Comparison of ENCODE assay signal across 12 cellular contexts in the genomic region with DNA sequence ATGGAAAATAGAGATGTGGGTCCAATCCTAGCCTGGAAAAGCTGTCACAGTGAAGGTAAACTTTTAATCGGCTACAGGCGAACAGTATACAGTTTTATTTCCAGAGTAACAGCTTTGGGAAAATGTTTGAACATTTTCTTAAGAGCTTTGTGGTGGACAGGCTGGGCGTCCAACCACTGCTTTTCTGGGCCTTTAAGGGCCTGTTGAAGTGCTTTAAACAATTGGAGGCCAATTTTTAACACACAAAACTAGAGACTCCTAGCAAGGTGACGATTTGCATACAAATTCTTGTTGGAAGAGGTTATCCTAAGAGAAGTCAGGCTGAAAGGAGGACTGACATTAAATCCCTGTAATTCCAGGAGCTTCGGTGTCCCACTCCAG. TPM values are rescaled to one million over a fixed set of nuclear protein-coding genes. Genes with fewer than 3 reads are reported as not detected.
A peak's percentile ranks its signal among the peaks of the same experiment; 100 is the strongest.
DNase-seq lines count a peak whose midpoint lies in the region; ATAC-seq and TF ChIP-seq lines count a peak whose summit lies in the region.
"Had no signal": no experiment of that assay in that cellular context is flagged by ENCODE, and none has a peak within 500 bp of the region (broad histone marks: within the 10 kb centered on the region; RNA-seq: fewer than 3 reads in every experiment).

No MANE protein-coding gene starts in this region.

- H3K14ac ChIP-seq in H9 (ENCODE audit: insufficient read depth, low read length) (peak overlapping the region; percentile 98), neuronal stem cell (ENCODE audit: low read length) (no peak overlapping the region)

- POLR2A ChIA-PET in WTC11 (lab: Charles Lee), result interaction anchor here (0.9 to 1.1 kb wide), 3 partner anchors 9 to 23 kb away, joined by 3 read pairs; no protein-coding TSS in a partner anchor

- DNase-seq in H9 (no peak), WTC11 (ENCODE audit: low spot score) (no peak), foreskin keratinocyte (peak in 1 of 2 donors; percentile 44), neuronal stem cell (ENCODE audit: low spot score) (no peak), GM19238 (ENCODE audit: insufficient read length, low spot score) (no peak)
- DNase-seq in effector CD4-positive, alpha-beta T cell, result no peak
- DNase-seq: mesenchymal stem cell, NCI-H1436, SIG-M5 had no signal

- CTCF ChIA-PET in WTC11 (lab: Charles Lee), result interaction anchor here (1.1 to 2.4 kb wide), 3 partner anchors 13 to 75 kb away, joined by 3 to 10 read pairs (median 3); no protein-coding TSS in a partner anchor

- H3K4me1 Mint-ChIP-seq in H9, result peaks cover 68 to 72% of the 10 kb centered on the region in 2 experiments
- peaks cover 82% of the 10 kb centered on the region for H3K4me1 Mint-ChIP-seq in WTC11

- H3K9me3 ChIP-seq in H9 (ENCODE audit: control insufficient read depth, low read depth, low read length) (no peaks in the 10 kb centered on the region), neuronal stem cell (replicated peaks in 1 of 2; ENCODE audit: control insufficient read depth in 2 of 2, insufficient read depth in 1 of 2, low read depth in 1 of 2, low read length in 2 of 2) (no peaks in the 10 kb centered on the region)
- H3K9me3 ChIP-seq: thoracic aorta had no signal

- H3T11ph ChIP-seq in H9 (ENCODE audit: low read length), result no peak overlapping the region

- H3K79me1 ChIP-seq in H9 (ENCODE audit: insufficient read depth, low read depth, low read length, poor library complexity, severe bottlenecking) (no peaks in the 10 kb centered on the region), neuronal stem cell (ENCODE audit: low read depth, low read length) (no peaks in the 10 kb centered on the region)

- H3K4me2 ChIP-seq in H9 (ENCODE audit: insufficient read depth, insufficient read length, low read length), result peak overlapping the region; percentile 75
- peak overlapping the region; percentile 98 for H3K4me2 ChIP-seq in neuronal stem cell (ENCODE audit: insufficient read depth, low read length, poor library complexity, severe bottlenecking)

- no peak overlapping the region for H3K4me3 ChIP-seq in neuronal stem cell (ENCODE audit: low read length in 2 of 2)
- H3K4me3 ChIP-seq: thoracic aorta had no signal

- H3K4ac ChIP-seq in H9 (ENCODE audit: low read depth, low read length) (no peak overlapping the region; the same call in 1 of the 2 replicates), neuronal stem cell (ENCODE audit: low read length) (no peak overlapping the region)

- H2BK5ac ChIP-seq in H9 (ENCODE audit: insufficient read length, low read length) (no peak overlapping the region), neuronal stem cell (ENCODE audit: low read length) (no peak overlapping the region)

- H3K4me1 ChIP-seq in H9 (ENCODE audit: insufficient read depth, low read length) (peaks cover 40% of the 10 kb centered on the region), foreskin keratinocyte (peaks cover 65% of the 10 kb centered on the region), neuronal stem cell (ENCODE audit: control insufficient read depth in 2 of 2, insufficient read depth in 1 of 2, low read depth in 1 of 2, low read length in 2 of 2) (peaks cover 3% of the 10 kb centered on the region in 2 donors)

- H2BK12ac ChIP-seq in H9 (ENCODE audit: insufficient read length, low read depth, low read length) (no peak overlapping the region), neuronal stem cell (ENCODE audit: low read length) (no peak overlapping the region)

- peak overlapping the region; percentile 87 for H3K9ac ChIP-seq in H9 (ENCODE audit: extremely low read depth, insufficient read length, low read length)
- H3K9ac ChIP-seq in neuronal stem cell (ENCODE audit: low read depth, low read length, poor library complexity), result no peak overlapping the region

- TF ChIP-seq CTCF in H9 (conservative IDR thresholded peaks at IDR 0.05) (no peak), WTC11 (IDR thresholded peaks at IDR 0.05) (no peak), foreskin keratinocyte (conservative IDR thresholded peaks at IDR 0.05) (no peak)

- no CpG with 5 or more reads among the region's 5 CpGs for WGBS in H9 (ENCODE audit: extremely low coverage, insufficient read length, low lambda C conversion rate)
- WGBS in neuronal stem cell (ENCODE audit: extremely low coverage in 2 of 2, insufficient read length in 2 of 2, insufficient replicate concordance in 1 of 2), 2 donors, result no CpG with 5 or more reads among the region's 5 CpGs

- peaks cover 22% of the 10 kb centered on the region for H3K23me2 ChIP-seq in H9 (ENCODE audit: insufficient read length, low read depth, low read length, poor library complexity, severe bottlenecking)

- peaks cover 2% of the 10 kb centered on the region for H3K27me3 Mint-ChIP-seq in H9 (ENCODE audit: low read depth)
- H3K27me3 Mint-ChIP-seq in WTC11 (ENCODE audit: low read depth), result no peaks in the 10 kb centered on the region

- H2BK15ac ChIP-seq in H9 (ENCODE audit: low read depth, low read length) (no peak overlapping the region), neuronal stem cell (ENCODE audit: low read length) (no peak overlapping the region)

- H3K79me2 ChIP-seq in H9 (ENCODE audit: insufficient read depth, low read length), result no peaks in the 10 kb centered on the region; the same call in 1 of the 2 replicates

- no peaks in the 10 kb centered on the region for H3K36me3 ChIP-seq in neuronal stem cell (replicated peaks in 1 of 2; ENCODE audit: control insufficient read depth in 2 of 2, insufficient read depth in 2 of 2, low read length in 2 of 2)
- H3K36me3 ChIP-seq: thoracic aorta had no signal

- H4K20me1 ChIP-seq in H9 (ENCODE audit: control insufficient read depth, insufficient read depth, insufficient read length), result no peaks in the 10 kb centered on the region

- peak overlapping the region; percentile 99 for H3K18ac ChIP-seq in H9 (ENCODE audit: insufficient read length, low read depth, low read length)
- H3K18ac ChIP-seq in neuronal stem cell (ENCODE audit: low read length), result no peak overlapping the region

- no peak overlapping the region for H3K56ac ChIP-seq in H9 (ENCODE audit: insufficient read length, low read depth, low read length)

- peak overlapping the region; percentile 88 for H2BK120ac ChIP-seq in H9 (ENCODE audit: low read depth, low read length, poor library complexity, severe bottlenecking)
- no peak overlapping the region for H2BK120ac ChIP-seq in neuronal stem cell (ENCODE audit: low read depth, low read length)

- H3K27ac Mint-ChIP-seq in H9 (peak overlapping the region; percentile 51 to 98 (median 97); a peak in 6 of 7 replicates), WTC11 (peak overlapping the region; percentile 97)

- H2AK5ac ChIP-seq in H9 (ENCODE audit: insufficient read length, low read length) (no peak overlapping the region), neuronal stem cell (ENCODE audit: low read depth, low read length) (no peak overlapping the region)

- H4K91ac ChIP-seq in H9 (ENCODE audit: insufficient read length, low read depth, low read length) (peak overlapping the region; percentile 85), neuronal stem cell (ENCODE audit: low read depth, low read length, poor library complexity) (no peak overlapping the region)

- H4K5ac ChIP-seq in H9 (ENCODE audit: insufficient read length, low read depth, low read length), result no peak overlapping the region

- H3K27me3 ChIP-seq in H9 (ENCODE audit: insufficient read depth, low read length), result no peaks in the 10 kb centered on the region
- H3K27me3 ChIP-seq in foreskin keratinocyte, result no peaks in the 10 kb centered on the region
- H3K27me3 ChIP-seq in neuronal stem cell (ENCODE audit: control insufficient read depth in 3 of 3, insufficient read depth in 3 of 3, low read depth in 1 of 3, low read length in 3 of 3), result peaks cover 14 to 87% (median 62%) of the 10 kb centered on the region in 3 experiments

- H3K23ac ChIP-seq in H9 (ENCODE audit: insufficient read length, low read depth, low read length) (no peak overlapping the region), neuronal stem cell (ENCODE audit: low read depth, low read length, poor library complexity) (no peak overlapping the region)

- H3K9me3 Mint-ChIP-seq in H9 (no peaks in the 10 kb centered on the region; a peak in 1 of 5 replicates), WTC11 (no peaks in the 10 kb centered on the region)

- H2BK20ac ChIP-seq in H9 (ENCODE audit: low read depth, low read length, poor library complexity, severe bottlenecking), result peak overlapping the region; percentile 98

- no peak overlapping the region for H4K8ac ChIP-seq in H9 (replicated peaks; ENCODE audit: insufficient read length, low read depth, low read length)
- no peak overlapping the region for H4K8ac ChIP-seq in neuronal stem cell (ENCODE audit: low read depth, low read length)

- H3K4me3 Mint-ChIP-seq in H9, result peak overlapping the region; percentile 76 to 90
- H3K4me3 Mint-ChIP-seq in WTC11, result peak overlapping the region; percentile 73

- H2AFZ ChIP-seq in H9 (ENCODE audit: low read length) (no peak overlapping the region), neuronal stem cell (ENCODE audit: low read length) (no peak overlapping the region)

- peaks cover 0 to 2% (median 0%) of the 10 kb centered on the region in 3 experiments; a peak in 1 of 7 replicates for H3K36me3 Mint-ChIP-seq in H9 (ENCODE audit: insufficient read depth in 1 of 3, low read depth in 3 of 3)
- H3K36me3 Mint-ChIP-seq in WTC11, result peaks cover 3% of the 10 kb centered on the region

- ATAC-seq in WTC11 (no peak), foreskin keratinocyte (no peak), HG03159 (IDR thresholded peaks at IDR 0.05; ENCODE audit: unreplicated experiment) (no peak), HG03175 (IDR thresholded peaks at IDR 0.05; ENCODE audit: unreplicated experiment) (no peak)

- peak overlapping the region; percentile 85 for H3K27ac ChIP-seq in H9 (ENCODE audit: insufficient read length, low read depth, low read length)
- peak overlapping the region; percentile 85 for H3K27ac ChIP-seq in foreskin keratinocyte
- H3K27ac ChIP-seq in neuronal stem cell (replicated peaks; ENCODE audit: low read length), result no peak overlapping the region
- H3K27ac ChIP-seq: thoracic aorta had no signal

RNA-seq across cellular contexts. Expression of gene BCL11B, which starts 27.0 kb away (rescaled TPM):
- 4.9 and 5.1 TPM in 2 replicates for total RNA-seq in H9 (2021)
- total RNA-seq in WTC11 (2021), result 6.7 to 9.1 TPM (median 7.2 TPM) in 3 replicates
- total RNA-seq in foreskin keratinocyte, result 15.4 and 16.3 TPM in 2 replicates
- polyA plus RNA-seq in foreskin keratinocyte, result 3.8 and 4.4 TPM in 2 replicates
- 0.77 TPM for polyA plus RNA-seq in neuronal stem cell (2013, experiment 1 of 2)
- polyA plus RNA-seq in neuronal stem cell (2013, experiment 2 of 2), result 0.90 TPM
